ENCODE assay signal across 37 cellular contexts in the genomic region with DNA sequence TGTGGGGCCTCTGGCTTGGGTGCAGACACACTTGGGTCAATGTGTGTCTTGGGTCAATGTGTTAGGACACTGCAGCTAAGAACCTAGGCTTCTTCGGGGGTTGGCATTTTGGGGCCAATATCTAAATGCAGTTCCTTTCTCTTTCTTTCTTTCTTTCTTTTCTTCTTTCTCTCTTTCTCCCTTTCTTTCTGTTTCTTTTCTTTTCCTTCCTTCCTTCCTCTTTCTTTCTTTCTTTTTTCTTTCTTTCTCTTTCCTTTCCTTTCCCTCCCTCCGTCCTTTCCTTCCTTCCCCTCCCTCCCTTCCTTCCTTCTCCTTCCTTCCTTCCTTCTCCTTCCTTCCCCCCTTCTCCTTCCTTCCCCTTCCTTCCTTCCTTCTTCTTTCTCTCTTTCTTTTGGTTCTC. TPM values are rescaled to one million over a fixed set of nuclear protein-coding genes. Genes with fewer than 3 reads are reported as not detected.
"Had no signal": no experiment of that assay in that cellular context is flagged by ENCODE, and none has a peak within 500 bp of the region (broad histone marks: within the 10 kb centered on the region; RNA-seq: fewer than 3 reads in every experiment).

No MANE protein-coding gene starts in this region.

- FAIRE-seq: astrocyte, TTC549 had no signal

- H3K4me1 Mint-ChIP-seq: activated CD4-positive, alpha-beta memory T cell treated with anti-CD3 and anti-CD28 coated beads, Interleukin-2, amount 10 ng/mL, durations not matched to agents 7 days and 5 days; activated CD4-positive, alpha-beta T cell treated with anti-CD3 and anti-CD28 coated beads for 36 hours; activated CD4-positive, alpha-beta T cell treated with anti-CD3 and anti-CD28 coated beads, Interleukin-2, amount 10 ng/mL, durations not matched to agents 7 days and 5 days; activated CD8-positive, alpha-beta memory T cell treated with anti-CD3 and anti-CD28 coated beads, Interleukin-2, amount 10 ng/mL, durations not matched to agents 7 days and 5 days; activated naive CD8-positive, alpha-beta T cell treated with anti-CD3 and anti-CD28 coated beads for 36 hours had no signal

- DNase-seq: activated CD4-positive, alpha-beta memory T cell treated with anti-CD3 and anti-CD28 coated beads, Interleukin-2, amount 10 ng/mL, durations not matched to agents 7 days and 5 days; activated CD4-positive, alpha-beta T cell treated with anti-CD3 and anti-CD28 coated beads for 1 hour; activated CD4-positive, alpha-beta T cell treated with anti-CD3 and anti-CD28 coated beads for 36 hours; activated CD4-positive, alpha-beta T cell treated with anti-CD3 and anti-CD28 coated beads for 48 hours; activated CD4-positive, alpha-beta T cell treated with anti-CD3 and anti-CD28 coated beads, Interleukin-2, amount 10 ng/mL, durations not matched to agents 7 days and 5 days; activated CD4-positive, alpha-beta T cell treated with anti-CD3 and anti-CD28 coated beads, Interleukin-2, amount 50 U/mL, for 48 hours; activated CD4-positive, CD25-positive, alpha-beta regulatory T cell; activated CD8-positive, alpha-beta memory T cell treated with anti-CD3 and anti-CD28 coated beads for 24 hours; activated CD8-positive, alpha-beta memory T cell treated with anti-CD3 and anti-CD28 coated beads, Interleukin-2, amount 10 ng/mL, durations not matched to agents 7 days and 5 days; activated CD8-positive, alpha-beta memory T cell treated with anti-CD3 and anti-CD28 coated beads, Interleukin-2, amount 50 U/mL, for 48 hours; activated CD8-positive, alpha-beta T cell treated with anti-CD3 and anti-CD28 coated beads, Interleukin-2, amount 10 ng/mL, durations not matched to agents 7 days and 5 days; activated effector memory CD4-positive, alpha-beta T cell treated with Interleukin-2 at 50 U/mL for 16 hours; activated gamma-delta T cell; activated naive CD4-positive, alpha-beta T cell; activated naive CD4-positive, alpha-beta T cell treated with anti-CD3 and anti-CD28 coated beads for 36 hours; activated naive CD4-positive, alpha-beta T cell treated with anti-CD3 and anti-CD28 coated beads, Interleukin-2, amount 50 U/mL, for 16 hours; activated naive CD8-positive, alpha-beta T cell treated with anti-CD3 and anti-CD28 coated beads for 36 hours; activated T-cell treated with anti-CD3 and anti-CD28 coated beads, Interleukin-2, amount 50 U/mL, for 24 hours; activated T-cell treated with anti-CD3 and anti-CD28 coated beads, Interleukin-2, amount 50 U/mL, for 48 hours; adrenal gland; amniotic stem cell; aorta; body of pancreas; brain microvascular endothelial cell; central memory CD4-positive, alpha-beta T cell; T-helper 1 cell; T-helper 2 cell; T-helper 9 cell had no signal

- H3K36me3 ChIP-seq: adrenal gland, brain microvascular endothelial cell, breast epithelium had no signal

- H3K27ac Mint-ChIP-seq: activated CD4-positive, alpha-beta memory T cell treated with anti-CD3 and anti-CD28 coated beads, Interleukin-2, amount 10 ng/mL, durations not matched to agents 7 days and 5 days; activated CD4-positive, alpha-beta T cell treated with anti-CD3 and anti-CD28 coated beads for 36 hours; activated CD4-positive, alpha-beta T cell treated with anti-CD3 and anti-CD28 coated beads, Interleukin-2, amount 10 ng/mL, durations not matched to agents 7 days and 5 days; activated CD8-positive, alpha-beta memory T cell treated with anti-CD3 and anti-CD28 coated beads, Interleukin-2, amount 10 ng/mL, durations not matched to agents 7 days and 5 days; activated CD8-positive, alpha-beta T cell treated with anti-CD3 and anti-CD28 coated beads, Interleukin-2, amount 10 ng/mL, durations not matched to agents 7 days and 5 days; activated naive CD4-positive, alpha-beta T cell treated with anti-CD3 and anti-CD28 coated beads for 36 hours; activated naive CD4-positive, alpha-beta T cell treated with anti-CD3 and anti-CD28 coated beads, Interleukin-2, amount 50 U/mL, for 72 hours; activated naive CD8-positive, alpha-beta T cell treated with anti-CD3 and anti-CD28 coated beads for 36 hours; activated T-cell treated with anti-CD3 and anti-CD28 coated beads, Interleukin-2, amount 50 U/mL, for 24 hours; activated T-helper 2 cell treated with anti-CD3 and anti-CD28 coated beads, Interferon-gamma antibody, Interleukin-2, Interleukin-4, amounts not matched to agents 10 μg/mL and 5 μg/mL and 100 μg/mL, durations not matched to agents 14 hours and 24 hours and 36 hours; T-helper 1 cell treated with Interleukin-12 subunit alpha and Interleukin-12 subunit beta and Interleukin-4 antibody, amounts not matched to agents 30 μg/mL and 1 μg/mL, for 36 hours; T-helper 2 cell treated with Interferon-gamma antibody and Interleukin-4, amounts not matched to agents 5 μg/mL and 100 μg/mL, for 36 hours had no signal

- H3K9me3 Mint-ChIP-seq: activated CD4-positive, alpha-beta memory T cell treated with anti-CD3 and anti-CD28 coated beads, Interleukin-2, amount 10 ng/mL, durations not matched to agents 7 days and 5 days; activated CD4-positive, alpha-beta T cell treated with anti-CD3 and anti-CD28 coated beads, Interleukin-2, amount 10 ng/mL, durations not matched to agents 7 days and 5 days; activated T-helper 2 cell treated with anti-CD3 and anti-CD28 coated beads, Interferon-gamma antibody, Interleukin-2, Interleukin-4, amounts not matched to agents 10 μg/mL and 5 μg/mL and 100 μg/mL, durations not matched to agents 14 hours and 24 hours and 36 hours; T-helper 1 cell treated with Interleukin-12 subunit alpha and Interleukin-12 subunit beta and Interleukin-4 antibody, amounts not matched to agents 30 μg/mL and 1 μg/mL, for 36 hours; T-helper 2 cell treated with Interferon-gamma antibody and Interleukin-4, amounts not matched to agents 5 μg/mL and 100 μg/mL, for 36 hours had no signal

- H3K4me1 ChIP-seq: adrenal gland, body of pancreas, breast epithelium had no signal

- H3K27me3 ChIP-seq: adrenal gland, body of pancreas, brain microvascular endothelial cell, breast epithelium had no signal

- ATAC-seq: activated CD4-positive, alpha-beta T cell treated with anti-CD3 and anti-CD28 coated beads for 36 hours; activated CD4-positive, CD25-positive, alpha-beta regulatory T cell treated with anti-CD3 and anti-CD28 coated beads, Interleukin-2, amount 50 U/mL, for 24 hours; activated CD8-positive, alpha-beta memory T cell treated with anti-CD3 and anti-CD28 coated beads, Interleukin-2, amount 10 ng/mL, durations not matched to agents 7 days and 5 days; activated CD8-positive, alpha-beta T cell treated with anti-CD3 and anti-CD28 coated beads, Interleukin-2, amount 10 ng/mL, durations not matched to agents 7 days and 5 days; activated naive CD4-positive, alpha-beta T cell treated with anti-CD3 and anti-CD28 coated beads, Interleukin-2, amount 50 U/mL, for 72 hours; body of pancreas had no signal

- H3K36me3 Mint-ChIP-seq: activated CD8-positive, alpha-beta memory T cell treated with anti-CD3 and anti-CD28 coated beads, Interleukin-2, amount 10 ng/mL, durations not matched to agents 7 days and 5 days; activated naive CD4-positive, alpha-beta T cell treated with anti-CD3 and anti-CD28 coated beads, Interleukin-2, amount 50 U/mL, for 72 hours; activated naive CD8-positive, alpha-beta T cell treated with anti-CD3 and anti-CD28 coated beads for 36 hours had no signal

- H3K9me3 ChIP-seq: adrenal gland, body of pancreas had no signal

- H3K4me3 Mint-ChIP-seq: activated CD4-positive, alpha-beta memory T cell treated with anti-CD3 and anti-CD28 coated beads, Interleukin-2, amount 10 ng/mL, durations not matched to agents 7 days and 5 days; activated CD4-positive, alpha-beta T cell treated with anti-CD3 and anti-CD28 coated beads for 36 hours; activated CD4-positive, alpha-beta T cell treated with anti-CD3 and anti-CD28 coated beads, Interleukin-2, amount 10 ng/mL, durations not matched to agents 7 days and 5 days; activated CD8-positive, alpha-beta memory T cell treated with anti-CD3 and anti-CD28 coated beads, Interleukin-2, amount 10 ng/mL, durations not matched to agents 7 days and 5 days; activated CD8-positive, alpha-beta T cell treated with anti-CD3 and anti-CD28 coated beads, Interleukin-2, amount 10 ng/mL, durations not matched to agents 7 days and 5 days; activated naive CD4-positive, alpha-beta T cell treated with anti-CD3 and anti-CD28 coated beads for 36 hours; activated naive CD8-positive, alpha-beta T cell treated with anti-CD3 and anti-CD28 coated beads for 36 hours; activated T-cell treated with anti-CD3 and anti-CD28 coated beads, Interleukin-2, amount 50 U/mL, for 24 hours; T-helper 1 cell treated with Interleukin-12 subunit alpha and Interleukin-12 subunit beta and Interleukin-4 antibody, amounts not matched to agents 30 μg/mL and 1 μg/mL, for 36 hours; T-helper 2 cell treated with Interferon-gamma antibody and Interleukin-4, amounts not matched to agents 5 μg/mL and 100 μg/mL, for 36 hours had no signal

- H3K4me3 ChIP-seq: adrenal gland, body of pancreas, breast epithelium had no signal

- H3K27ac ChIP-seq: adrenal gland, body of pancreas, brain microvascular endothelial cell, breast epithelium, VCaP had no signal

RNA-seq across cellular contexts. Expression of gene OSR1, which starts 57.7 kb away (rescaled TPM):
- total RNA-seq: activated CD4-positive, alpha-beta memory T cell treated with anti-CD3 and anti-CD28 coated beads, Interleukin-2, amount 10 ng/mL, durations not matched to agents 7 days and 5 days; activated CD4-positive, alpha-beta T cell treated with anti-CD3 and anti-CD28 coated beads for 36 hours; activated CD4-positive, alpha-beta T cell treated with anti-CD3 and anti-CD28 coated beads, Interleukin-2, amount 10 ng/mL, durations not matched to agents 7 days and 5 days; activated CD8-positive, alpha-beta memory T cell treated with anti-CD3 and anti-CD28 coated beads, Interleukin-2, amount 10 ng/mL, durations not matched to agents 7 days and 5 days; activated CD8-positive, alpha-beta T cell treated with anti-CD3 and anti-CD28 coated beads, Interleukin-2, amount 10 ng/mL, durations not matched to agents 7 days and 5 days; activated naive CD4-positive, alpha-beta T cell treated with anti-CD3 and anti-CD28 coated beads for 36 hours; activated naive CD4-positive, alpha-beta T cell treated with anti-CD3 and anti-CD28 coated beads, Interleukin-2, amount 50 U/mL, for 72 hours; activated naive CD8-positive, alpha-beta T cell treated with anti-CD3 and anti-CD28 coated beads for 36 hours; activated T-helper 2 cell treated with anti-CD3 and anti-CD28 coated beads, Interferon-gamma antibody, Interleukin-2, Interleukin-4, amounts not matched to agents 10 μg/mL and 5 μg/mL and 100 μg/mL, durations not matched to agents 14 hours and 24 hours and 36 hours had no signal
